Comparison of ENCODE assay signal across 12 cellular contexts in the genomic region with DNA sequence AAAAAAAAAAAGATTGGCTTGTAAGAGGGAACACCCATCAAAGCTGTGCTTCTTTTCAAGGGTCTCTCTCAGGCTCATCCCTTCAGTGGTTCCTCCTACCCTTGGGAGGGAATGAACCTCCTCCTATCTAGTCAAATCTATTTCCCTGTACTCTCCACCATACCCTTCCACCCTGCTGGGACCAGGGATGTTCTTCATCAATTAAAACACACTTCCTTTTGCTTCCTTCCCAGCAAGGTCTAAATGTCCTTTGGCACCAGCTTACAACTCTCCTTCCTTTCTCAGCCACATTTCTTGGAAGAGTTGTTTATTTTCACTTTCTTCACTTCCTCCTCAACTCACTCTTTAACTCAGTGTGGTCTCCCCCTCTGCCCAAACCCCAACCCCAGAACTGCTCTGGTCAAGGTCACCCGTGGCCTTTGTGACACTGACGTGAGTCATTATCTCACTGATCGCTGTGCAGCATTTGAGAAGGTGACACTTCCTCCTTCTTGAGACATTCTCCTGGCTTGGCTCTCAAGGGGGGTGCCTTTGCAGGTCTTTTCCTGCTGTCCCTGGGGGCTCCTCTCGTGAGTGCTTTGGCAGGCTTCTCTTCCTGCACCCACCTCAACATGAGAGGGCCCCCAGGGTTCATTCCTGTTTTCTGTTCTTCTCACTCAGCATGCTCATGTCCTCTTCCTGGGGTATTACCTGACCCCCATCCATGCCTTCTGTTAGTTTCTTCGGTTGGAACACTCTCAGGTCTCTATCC.
DNase-seq lines count a peak whose midpoint lies in the region; ATAC-seq and TF ChIP-seq lines count a peak whose summit lies in the region.
"Had no signal": no experiment of that assay in that cellular context is flagged by ENCODE, and none has a peak within 500 bp of the region (broad histone marks: within the 10 kb centered on the region; RNA-seq: fewer than 3 reads in every experiment).

No MANE protein-coding gene starts in this region.

- TF ChIP-seq CTCF in gastrocnemius medialis (IDR thresholded peaks at IDR 0.05 in 4 of 5, conservative IDR thresholded peaks at IDR 0.05 in 1 of 5): no peak

- peaks cover 36% of the 10 kb centered on the region for H3K27me3 Mint-ChIP-seq in activated CD8-positive, alpha-beta memory T cell treated with anti-CD3 and anti-CD28 coated beads, Interleukin-2, amount 10 ng/mL, durations not matched to agents 7 days and 5 days
- H3K27me3 Mint-ChIP-seq in stimulated activated naive CD8-positive, alpha-beta T cell treated with anti-CD3 and anti-CD28 coated beads, Interleukin-15, amount 100 ng/mL, for 72 hours: peaks cover 13% of the 10 kb centered on the region

- H3K4me1 ChIP-seq in gastrocnemius medialis: peaks cover 0 to 8% of the 10 kb centered on the region in 2 donors
- H3K4me1 ChIP-seq: esophagus squamous epithelium had no signal

- intact Hi-C loops in gastrocnemius medialis (cut with DNase I; ENCODE audit: low total_unique reads): no loop called here

- in situ Hi-C loops in gastrocnemius medialis (cut with MboI; ENCODE audit: low sequenced_read_pairs in 4 of 4): no loop called here

- H3K36me3 Mint-ChIP-seq in activated CD8-positive, alpha-beta memory T cell treated with anti-CD3 and anti-CD28 coated beads, Interleukin-2, amount 10 ng/mL, durations not matched to agents 7 days and 5 days: no peaks in the 10 kb centered on the region
- H3K36me3 Mint-ChIP-seq: CD4-positive, alpha-beta memory T cell had no signal

- no peaks in the 10 kb centered on the region for H3K9me3 Mint-ChIP-seq in activated CD8-positive, alpha-beta memory T cell treated with anti-CD3 and anti-CD28 coated beads, Interleukin-2, amount 10 ng/mL, durations not matched to agents 7 days and 5 days (ENCODE audit: low read depth)
- H3K9me3 Mint-ChIP-seq in stimulated activated naive CD8-positive, alpha-beta T cell treated with anti-CD3 and anti-CD28 coated beads, Interleukin-15, amount 100 ng/mL, for 72 hours: no peaks in the 10 kb centered on the region
- H3K9me3 Mint-ChIP-seq: CD4-positive, alpha-beta memory T cell had no signal

- H3K4me3 ChIP-seq in gastrocnemius medialis: no peak overlapping the region
- H3K4me3 ChIP-seq: esophagus squamous epithelium had no signal

- H3K27ac ChIP-seq in gastrocnemius medialis: no peak overlapping the region
- H3K27ac ChIP-seq: esophagus squamous epithelium had no signal

- TF ChIP-seq POLR2A in gastrocnemius medialis (IDR thresholded peaks at IDR 0.05): no peak

- peak; percentile 79 for ATAC-seq in HG03432 (IDR thresholded peaks at IDR 0.05; ENCODE audit: unreplicated experiment)
- no peak for ATAC-seq in activated CD8-positive, alpha-beta memory T cell treated with anti-CD3 and anti-CD28 coated beads, Interleukin-2, amount 10 ng/mL, durations not matched to agents 7 days and 5 days
- peak; percentile 97 for ATAC-seq in stimulated activated naive CD8-positive, alpha-beta T cell treated with anti-CD3 and anti-CD28 coated beads, Interleukin-15, amount 100 ng/mL, for 72 hours
- ATAC-seq in gastrocnemius medialis: no peak
- ATAC-seq: WTC11 had no signal

- no peaks in the 10 kb centered on the region for H3K27me3 ChIP-seq in gastrocnemius medialis

- no peak overlapping the region for H3K27ac Mint-ChIP-seq in activated CD8-positive, alpha-beta memory T cell treated with anti-CD3 and anti-CD28 coated beads, Interleukin-2, amount 10 ng/mL, durations not matched to agents 7 days and 5 days
- H3K27ac Mint-ChIP-seq in stimulated activated naive CD8-positive, alpha-beta T cell treated with anti-CD3 and anti-CD28 coated beads, Interleukin-15, amount 100 ng/mL, for 72 hours: peak overlapping the region in 1 of 2 donors; percentile 1
- H3K27ac Mint-ChIP-seq: WTC11 had no signal

- CTCF ChIA-PET in activated CD8-positive, alpha-beta memory T cell treated with anti-CD3 and anti-CD28 coated beads, Interleukin-2, amount 10 ng/mL, durations not matched to agents 7 days and 5 days (lab: Charles Lee): interaction anchor here (0.7 kb wide), 1 partner anchor 200 kb away, joined by 3 read pairs; no protein-coding TSS in a partner anchor

- peak; percentile 53 to 56 for DNase-seq in activated T-cell treated with anti-CD3 and anti-CD28 coated beads, Interleukin-2, amount 50 U/mL, for 48 hours
- no peak for DNase-seq in activated T-cell treated with anti-CD3 and anti-CD28 coated beads for 4 hours
- DNase-seq in activated CD8-positive, alpha-beta memory T cell treated with anti-CD3 and anti-CD28 coated beads, Interleukin-2, amount 10 ng/mL, durations not matched to agents 7 days and 5 days: peak; percentile 75
- DNase-seq in stimulated activated naive CD8-positive, alpha-beta T cell treated with anti-CD3 and anti-CD28 coated beads, Interleukin-15, amount 100 ng/mL, for 72 hours: peak; percentile 36 to 67
- DNase-seq in gastrocnemius medialis: no peak
- DNase-seq in T1000 (lab: John Stamatoyannopoulos, UW): no peak
- no peak for DNase-seq in dedifferentiated amniotic fluid mesenchymal stem cell (ENCODE audit: extremely low spot score)
- DNase-seq: CD4-positive, alpha-beta memory T cell; esophagus squamous epithelium had no signal

- no peaks in the 10 kb centered on the region for H3K36me3 ChIP-seq in gastrocnemius medialis
- H3K36me3 ChIP-seq: esophagus squamous epithelium had no signal

- peaks cover 15% of the 10 kb centered on the region for H3K4me1 Mint-ChIP-seq in activated CD8-positive, alpha-beta memory T cell treated with anti-CD3 and anti-CD28 coated beads, Interleukin-2, amount 10 ng/mL, durations not matched to agents 7 days and 5 days
- peaks cover 17% of the 10 kb centered on the region for H3K4me1 Mint-ChIP-seq in stimulated activated naive CD8-positive, alpha-beta T cell treated with anti-CD3 and anti-CD28 coated beads, Interleukin-15, amount 100 ng/mL, for 72 hours
- H3K4me1 Mint-ChIP-seq: neural crest cell had no signal

- H3K9me3 ChIP-seq in gastrocnemius medialis: no peaks in the 10 kb centered on the region

- no peak overlapping the region for H3K4me3 Mint-ChIP-seq in activated CD8-positive, alpha-beta memory T cell treated with anti-CD3 and anti-CD28 coated beads, Interleukin-2, amount 10 ng/mL, durations not matched to agents 7 days and 5 days
- peak overlapping the region; percentile 0 to 22 for H3K4me3 Mint-ChIP-seq in stimulated activated naive CD8-positive, alpha-beta T cell treated with anti-CD3 and anti-CD28 coated beads, Interleukin-15, amount 100 ng/mL, for 72 hours
- H3K4me3 Mint-ChIP-seq: neural crest cell, WTC11 had no signal

Comparison
In these comparisons a context has a peak if more than half of its experiments do, and no peak if none do; other contexts are left out.
1. DNase-seq: peak in activated T-cell treated with anti-CD3 and anti-CD28 coated beads, Interleukin-2, amount 50 U/mL, for 48 hours (2 of 2), activated CD8-positive, alpha-beta memory T cell treated with anti-CD3 and anti-CD28 coated beads, Interleukin-2, amount 10 ng/mL, durations not matched to agents 7 days and 5 days (single experiment) and stimulated activated naive CD8-positive, alpha-beta T cell treated with anti-CD3 and anti-CD28 coated beads, Interleukin-15, amount 100 ng/mL, for 72 hours (2 of 2); none in activated T-cell treated with anti-CD3 and anti-CD28 coated beads for 4 hours (single experiment), gastrocnemius medialis (0 of 2), T1000 (single experiment) and dedifferentiated amniotic fluid mesenchymal stem cell (single experiment).
2. ATAC-seq: peak in HG03432 (single experiment) and stimulated activated naive CD8-positive, alpha-beta T cell treated with anti-CD3 and anti-CD28 coated beads, Interleukin-15, amount 100 ng/mL, for 72 hours (single experiment); none in activated CD8-positive, alpha-beta memory T cell treated with anti-CD3 and anti-CD28 coated beads, Interleukin-2, amount 10 ng/mL, durations not matched to agents 7 days and 5 days (single experiment) and gastrocnemius medialis (0 of 2).